ENCODE assay signal across 35 cellular contexts in genomic region chr3:75655501-75655904, GRCh38. TPM values are rescaled to one million over a fixed set of nuclear protein-coding genes. Genes with fewer than 3 reads are reported as not detected.
A peak's percentile ranks its signal among the peaks of the same experiment; 100 is the strongest.
DNase-seq lines count a peak whose midpoint lies in the region; ATAC-seq and TF ChIP-seq lines count a peak whose summit lies in the region.
"Had no signal": no experiment of that assay in that cellular context is flagged by ENCODE, and none has a peak within 500 bp of the region (broad histone marks: within the 10 kb centered on the region; RNA-seq: fewer than 3 reads in every experiment).

No MANE protein-coding gene starts in this region.

- WGBS in hepatocyte (ENCODE audit: low lambda C conversion rate, missing lambda C conversion rate) = 13% methylated on average over 18 of the region's 39 CpGs
- no CpG with 5 or more reads among the region's 39 CpGs for WGBS in mesendoderm (ENCODE audit: extremely low coverage, insufficient coverage, low lambda C conversion rate)

- no peak overlapping the region for H3K23ac ChIP-seq in mesendoderm (ENCODE audit: low read length)

- intact Hi-C loops in OCI-LY7 (cut with micrococcal nuclease; ENCODE audit: unreplicated experiment) = no loop called here

- H3K27ac ChIP-seq in hepatocyte (no peak overlapping the region), mesendoderm (ENCODE audit: low read depth, low read length) (no peak overlapping the region), SJCRH30 (no peak overlapping the region), OCI-LY7 (ENCODE audit: low read depth, low read length, poor library complexity, severe bottlenecking) (no peak overlapping the region)
- H3K27ac ChIP-seq: A549, adrenal gland, brain microvascular endothelial cell, esophagus squamous epithelium, Peyer's patch, prostate gland, skin epidermis, tibial nerve had no signal

- H3K4ac ChIP-seq in mesendoderm (ENCODE audit: low read depth, low read length) = no peak overlapping the region

- H3K79me1 ChIP-seq in mesendoderm (ENCODE audit: low read length) = no peaks in the 10 kb centered on the region

- no peaks in the 10 kb centered on the region for H3K9me3 Mint-ChIP-seq in WTC11
- H3K9me3 Mint-ChIP-seq: activated T-helper 1 cell treated with anti-CD3 and anti-CD28 coated beads, Interleukin-12 subunit alpha, Interleukin-12 subunit beta, Interleukin-2, Interleukin-4 antibody, amounts not matched to agents 30 ng/mL and 10 ng/mL and 1 ng/mL, durations not matched to agents 14 hours and 24 hours and 36 hours had no signal

- H3K4me1 ChIP-seq in ES-I3 (ENCODE audit: insufficient read depth, low read length) = no peaks in the 10 kb centered on the region
- H3K4me1 ChIP-seq in hepatocyte (ENCODE audit: insufficient read depth) = no peaks in the 10 kb centered on the region
- no peaks in the 10 kb centered on the region for H3K4me1 ChIP-seq in mesendoderm (ENCODE audit: control insufficient read depth, low read depth, low read length)
- no peaks in the 10 kb centered on the region for H3K4me1 ChIP-seq in SJCRH30
- H3K4me1 ChIP-seq in OCI-LY7 (ENCODE audit: insufficient read depth, low read length, poor library complexity, severe bottlenecking) = no peaks in the 10 kb centered on the region
- H3K4me1 ChIP-seq: A549, adrenal gland, Peyer's patch, prostate gland had no signal

- H3K4me1 Mint-ChIP-seq in WTC11 = peaks cover 9% of the 10 kb centered on the region
- H3K4me1 Mint-ChIP-seq: activated B cell treated with CpG ODN at 0.5 μM for 24 hours; CD4-positive, alpha-beta memory T cell; memory B cell had no signal

- H3K9me2 ChIP-seq in hepatocyte (replicated peaks; ENCODE audit: insufficient read depth) (no peaks in the 10 kb centered on the region), OCI-LY7 (ENCODE audit: insufficient read depth, low read length) (no peaks in the 10 kb centered on the region)

- H2AFZ ChIP-seq in hepatocyte (no peak overlapping the region), OCI-LY7 (ENCODE audit: low read length) (no peak overlapping the region)

- H4K8ac ChIP-seq in mesendoderm (ENCODE audit: low read depth, low read length) = no peak overlapping the region

- H3K36me3 ChIP-seq in ES-I3 (ENCODE audit: insufficient read depth, low read length) (no peaks in the 10 kb centered on the region), hepatocyte (replicated peaks; ENCODE audit: insufficient read depth, low read depth) (no peaks in the 10 kb centered on the region), mesendoderm (ENCODE audit: control insufficient read depth, insufficient read depth, low read length) (no peaks in the 10 kb centered on the region), SJCRH30 (no peaks in the 10 kb centered on the region), OCI-LY7 (ENCODE audit: insufficient read depth, low read length) (no peaks in the 10 kb centered on the region)
- H3K36me3 ChIP-seq: adrenal gland, brain microvascular endothelial cell, esophagus squamous epithelium, Peyer's patch, prostate gland, tibial nerve had no signal

- H3K4me3 Mint-ChIP-seq in WTC11 = peak overlapping the region; percentile 59
- H3K4me3 Mint-ChIP-seq: activated B cell treated with CpG ODN at 0.5 μM for 24 hours; activated naive CD4-positive, alpha-beta T cell treated with anti-CD3 and anti-CD28 coated beads for 36 hours; activated T-helper 1 cell treated with anti-CD3 and anti-CD28 coated beads, Interleukin-12 subunit alpha, Interleukin-12 subunit beta, Interleukin-2, Interleukin-4 antibody, amounts not matched to agents 30 ng/mL and 10 ng/mL and 1 ng/mL, durations not matched to agents 14 hours and 24 hours and 36 hours; CD4-positive, alpha-beta memory T cell; memory B cell had no signal

- no peaks in the 10 kb centered on the region for H3K79me2 ChIP-seq in hepatocyte
- H3K79me2 ChIP-seq in mesendoderm (ENCODE audit: control insufficient read depth, insufficient read depth, low read length) = no peaks in the 10 kb centered on the region
- no peaks in the 10 kb centered on the region for H3K79me2 ChIP-seq in OCI-LY7 (ENCODE audit: insufficient read depth, low read depth, low read length)

- H3K9ac ChIP-seq in ES-I3 (ENCODE audit: low read depth, low read length) = peak overlapping the region; percentile 6; the same call in 1 of the 2 replicates
- no peak overlapping the region for H3K9ac ChIP-seq in mesendoderm (ENCODE audit: low read length)

- ATAC-seq in WTC11 = peak; percentile 91
- ATAC-seq: A549, K562 had no signal

- H2BK15ac ChIP-seq in mesendoderm (replicated peaks; ENCODE audit: low read depth) = no peak overlapping the region

- CTCF ChIA-PET in WTC11 (lab: Charles Lee) (interaction anchor here (1.3 kb wide), 1 partner anchor 14 kb away, joined by 3 read pairs; no protein-coding TSS in a partner anchor), OCI-LY7 (lab: Charles Lee; ENCODE audit: unreplicated experiment) (no interaction called here)

- DNase-seq in WTC11 (ENCODE audit: low spot score) = peak; percentile 74
- no peak for DNase-seq in hepatocyte (ENCODE audit: low spot score)
- DNase-seq in mesendoderm = peak; percentile 47
- DNase-seq in SJCRH30 = no peak
- DNase-seq in COR-L47 (lab: John Stamatoyannopoulos, UW) = no peak
- DNase-seq in OCI-LY7 (ENCODE audit: low spot score) = no peak
- DNase-seq in NOMO-1 treated with dmso at 0.1 percent for 144 hours (lab: John Stamatoyannopoulos, UW; ENCODE audit: unreplicated experiment) = no peak
- DNase-seq: activated B cell treated with CpG ODN at 0.5 μM for 24 hours; activated CD4-positive, alpha-beta T cell treated with anti-CD3 and anti-CD28 coated beads, Interleukin-2, amount 50 U/mL, for 48 hours; activated CD8-positive, alpha-beta memory T cell treated with anti-CD3 and anti-CD28 coated beads, Interleukin-2, amount 50 U/mL, for 4 hours; activated naive CD4-positive, alpha-beta T cell treated with anti-CD3 and anti-CD28 coated beads for 36 hours; adrenal gland; brain microvascular endothelial cell; CD4-positive, alpha-beta memory T cell; EL; esophagus squamous epithelium; HCEC 1CT; hypothalamus; NCI-H1105; NCI-H187 treated with DMSO at 0.1 percent for 48 hours; NCI-H526; nucleus accumbens; Peyer's patch; stimulated activated CD4-positive, alpha-beta T cell treated with anti-CD3 and anti-CD28 coated beads, Interleukin-1b, Interleukin-23, amount 100 ng/mL, for 48 hours had no signal

- H3K9me3 ChIP-seq in ES-I3 (ENCODE audit: control insufficient read depth, insufficient read depth, low read length) (no peaks in the 10 kb centered on the region), hepatocyte (ENCODE audit: low read depth) (no peaks in the 10 kb centered on the region), SJCRH30 (replicated peaks) (no peaks in the 10 kb centered on the region), OCI-LY7 (ENCODE audit: low read length) (no peaks in the 10 kb centered on the region)
- H3K9me3 ChIP-seq: A549, adrenal gland, Peyer's patch, prostate gland had no signal

- no peak overlapping the region for H3K27ac Mint-ChIP-seq in WTC11
- H3K27ac Mint-ChIP-seq: activated B cell treated with CpG ODN at 0.5 μM for 24 hours; activated naive CD4-positive, alpha-beta T cell treated with anti-CD3 and anti-CD28 coated beads for 36 hours; activated T-helper 1 cell treated with anti-CD3 and anti-CD28 coated beads, Interleukin-12 subunit alpha, Interleukin-12 subunit beta, Interleukin-2, Interleukin-4 antibody, amounts not matched to agents 30 ng/mL and 10 ng/mL and 1 ng/mL, durations not matched to agents 14 hours and 24 hours and 36 hours; CD4-positive, alpha-beta memory T cell; memory B cell had no signal

- no peaks in the 10 kb centered on the region for H3K36me3 Mint-ChIP-seq in WTC11
- H3K36me3 Mint-ChIP-seq: CD4-positive, alpha-beta memory T cell; memory B cell had no signal

- POLR2A ChIA-PET in WTC11 (lab: Charles Lee) = no interaction called here
- POLR2A ChIA-PET in OCI-LY7 (lab: Charles Lee) = no interaction called here

- no peak overlapping the region for H3K18ac ChIP-seq in mesendoderm (ENCODE audit: low read length)

- no peak overlapping the region for H2AK5ac ChIP-seq in mesendoderm (ENCODE audit: low read length)

- BruUV-seq in OCI-LY7 (replicated peaks; lab: Mats Ljungman, UMichigan) = no TSS peak

- no peak for TF ChIP-seq CTCF in WTC11 (IDR thresholded peaks at IDR 0.05)
- TF ChIP-seq CTCF in hepatocyte (IDR thresholded peaks at IDR 0.05; ENCODE audit: poor library complexity) = no peak
- no peak for TF ChIP-seq CTCF in OCI-LY7 (conservative IDR thresholded peaks at IDR 0.05; ENCODE audit: low read length)

- peak overlapping the region; percentile 46 for H3K4me2 ChIP-seq in hepatocyte
- H3K4me2 ChIP-seq in mesendoderm (ENCODE audit: low read length) = no peak overlapping the region
- no peak overlapping the region for H3K4me2 ChIP-seq in OCI-LY7 (ENCODE audit: low read length)
- H3K4me2 ChIP-seq: A549 had no signal

- H3K56ac ChIP-seq in mesendoderm (ENCODE audit: low read length) = no peak overlapping the region

- peaks cover 66% of the 10 kb centered on the region for H3K27me3 Mint-ChIP-seq in WTC11 (ENCODE audit: low read depth)

- no peak overlapping the region for H3K4me3 ChIP-seq in hepatocyte
- no peak overlapping the region for H3K4me3 ChIP-seq in mesendoderm (ENCODE audit: low read length)
- no peak overlapping the region for H3K4me3 ChIP-seq in SJCRH30
- H3K4me3 ChIP-seq in OCI-LY7 (ENCODE audit: low read depth, low read length, poor library complexity, severe bottlenecking) = no peak overlapping the region
- H3K4me3 ChIP-seq: A549, adrenal gland, K562, Peyer's patch, prostate gland, skin epidermis had no signal

- H2BK120ac ChIP-seq in mesendoderm (ENCODE audit: low read depth, low read length) = no peak overlapping the region

- H3K27me3 ChIP-seq in hepatocyte (peaks cover 46% of the 10 kb centered on the region), mesendoderm (ENCODE audit: insufficient read depth, low read length, poor library complexity) (peaks cover 8% of the 10 kb centered on the region), SJCRH30 (no peaks in the 10 kb centered on the region)
- H3K27me3 ChIP-seq: Peyer's patch had no signal

- H4K5ac ChIP-seq in mesendoderm (ENCODE audit: low read length) = no peak overlapping the region

- H2BK5ac ChIP-seq in mesendoderm (ENCODE audit: low read length) = no peak overlapping the region

- no peaks in the 10 kb centered on the region for H4K20me1 ChIP-seq in hepatocyte (ENCODE audit: insufficient read depth, poor library complexity, severe bottlenecking)
- no peaks in the 10 kb centered on the region for H4K20me1 ChIP-seq in OCI-LY7 (ENCODE audit: insufficient read depth, low read length)

RNA-seq across cellular contexts. Expression of gene FRG2C, which starts 8.6 kb away (rescaled TPM):
- total RNA-seq in WTC11 (2021) (0.09 to 0.16 TPM (median 0.09 TPM) in 3 replicates), hepatocyte (not detected in 2 replicates), OCI-LY7 (2022) (not detected in 2 replicates)
- 0.39 TPM in 1 of 2 replicates, not detected in the other for polyA plus RNA-seq in hepatocyte
- polyA plus RNA-seq in mesendoderm (2013, experiment 1 of 2) = 0.04 TPM
- polyA plus RNA-seq in mesendoderm (2013, experiment 2 of 2) = 0.06 TPM
- total RNA-seq in SJCRH30 (2014; rRNA removed; shearing (Covaris generic)) = not detected in 2 replicates
- total RNA-seq in OCI-LY7 (2014; rRNA removed; shearing (Covaris generic)) = not detected in 2 replicates
- total RNA-seq: activated B cell treated with CpG ODN at 0.5 μM for 24 hours; activated naive CD4-positive, alpha-beta T cell treated with anti-CD3 and anti-CD28 coated beads for 36 hours; activated T-helper 1 cell treated with anti-CD3 and anti-CD28 coated beads, Interleukin-12 subunit alpha, Interleukin-12 subunit beta, Interleukin-2, Interleukin-4 antibody, amounts not matched to agents 30 ng/mL and 10 ng/mL and 1 ng/mL, durations not matched to agents 14 hours and 24 hours and 36 hours; adrenal gland; CD4-positive, alpha-beta memory T cell; chondrocyte; esophagus squamous epithelium; frontal cortex; K562; MCF 10A; Peyer's patch; prostate gland; tibial nerve had no signal
- polyA plus RNA-seq: adrenal gland; CD4-positive, alpha-beta memory T cell had no signal

Comparison
In these comparisons a context has a peak if more than half of its experiments do, and no peak if none do; other contexts are left out.
1. DNase-seq: peak in WTC11 (single experiment) and mesendoderm (single experiment); none in hepatocyte (single experiment), SJCRH30 (0 of 2), COR-L47 (single experiment), OCI-LY7 (single experiment) and NOMO-1 treated with dmso at 0.1 percent for 144 hours (single experiment).